ENCODE assay signal across 8 cellular contexts in genomic region chr11:575996-576756, GRCh38. TPM values are rescaled to one million over a fixed set of nuclear protein-coding genes. Genes with fewer than 3 reads are reported as not detected.
DNase-seq lines count a peak whose midpoint lies in the region; ATAC-seq lines count a peak whose summit lies in the region.

Gene PHRF1, plus strand, starts transcription at chr11:576470. Its CDS starts 5,043 bp downstream, at chr11:581513.

- DNase-seq in Ammon's horn (ENCODE audit: low spot score) (peak; percentile 98), GM19238 (ENCODE audit: insufficient read length, low spot score) (peak; percentile 100), NCI-H510A treated with DMSO at 0.1 percent for 48 hours (lab: John Stamatoyannopoulos, UW) (peak; percentile 94), cerebellum (ENCODE audit: low spot score) (peak; percentile 100), kidney glomerular epithelial cell (lab: John Stamatoyannopoulos, UW) (peak; percentile 94)
- DNase-seq in activated CD4-positive, alpha-beta T cell treated with anti-CD3 and anti-CD28 coated beads for 24 hours (ENCODE audit: low read depth in 2 of 2): peak; percentile 89
- DNase-seq in stimulated activated CD4-positive, alpha-beta T cell treated with anti-CD3 and anti-CD28 coated beads, Interleukin-15, amount 100 ng/mL, for 48 hours (ENCODE audit: low read depth in 2 of 2): peak; percentile 93 to 96

- ATAC-seq in HG03439 (IDR thresholded peaks at IDR 0.05; ENCODE audit: unreplicated experiment): peak; percentile 79

RNA-seq across cellular contexts. Expression of gene PHRF1, which starts in this region (rescaled TPM):
- total RNA-seq in cerebellum: 25.9 TPM

Comparison
In these comparisons a context has a peak if more than half of its experiments do, and no peak if none do; other contexts are left out.
1. Peak in every context shown above with its lines: DNase-seq and ATAC-seq.